8 cellular contexts compared by ENCODE assay signal in the genomic region with DNA sequence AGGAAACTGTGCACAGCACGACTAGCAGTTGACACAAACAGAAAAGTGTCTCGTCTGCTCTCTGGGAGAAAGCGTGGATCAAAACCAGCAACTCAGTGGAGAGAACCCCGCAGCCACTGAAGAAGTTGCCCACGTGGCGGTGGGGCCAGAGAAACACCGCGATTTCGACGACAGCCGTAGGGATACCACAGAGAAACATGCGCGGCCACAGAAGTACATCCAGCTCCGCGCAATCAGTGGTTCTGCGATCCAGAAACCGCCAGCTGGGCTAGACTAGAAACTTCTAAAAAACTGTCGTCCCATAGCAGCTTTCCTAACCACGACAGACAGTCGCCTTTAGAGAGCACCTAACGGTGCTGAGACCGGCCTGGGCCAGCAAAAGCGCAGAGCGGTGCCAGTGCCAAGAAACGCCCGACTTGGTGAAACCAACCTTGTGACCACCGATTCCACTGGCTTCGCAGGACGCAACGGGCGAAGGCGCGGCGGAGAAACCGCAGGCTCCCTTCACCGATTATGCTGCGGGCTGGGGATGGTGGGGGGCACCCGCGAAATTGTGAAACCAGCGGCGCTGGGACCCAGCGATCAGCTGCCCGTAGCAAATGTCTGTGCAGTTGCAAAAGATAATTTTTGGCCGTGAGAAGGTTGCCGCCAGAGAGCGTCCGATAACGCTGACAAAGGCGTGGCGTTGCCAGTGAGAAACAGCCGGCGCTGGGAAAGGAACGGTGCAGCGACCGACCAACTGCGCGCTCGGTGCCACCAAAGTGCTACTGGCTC. TPM values are rescaled to one million over a fixed set of nuclear protein-coding genes. Genes with fewer than 3 reads are reported as not detected.
DNase-seq lines count a peak whose midpoint lies in the region; ATAC-seq and TF ChIP-seq lines count a peak whose summit lies in the region.

No MANE protein-coding gene starts in this region.

- no peaks in the 10 kb centered on the region for H3K9me3 ChIP-seq in CD8-positive, alpha-beta memory T cell (ENCODE audit: low read length)

- peak overlapping the region; percentile 98 for H3K4me3 ChIP-seq in CD8-positive, alpha-beta memory T cell (ENCODE audit: low read length)
- H3K4me3 ChIP-seq in epithelial cell of proximal tubule (ENCODE audit: low read depth, low read length) = peak overlapping the region; percentile 68

- no peaks in the 10 kb centered on the region for H3K9me3 Mint-ChIP-seq in CD8-positive, alpha-beta memory T cell
- H3K9me3 Mint-ChIP-seq in naive B cell = no peaks in the 10 kb centered on the region

- peak; percentile 22 for TF ChIP-seq CTCF in epithelial cell of proximal tubule (conservative IDR thresholded peaks at IDR 0.05; ENCODE audit: low read depth, low read length)

- H3K27ac ChIP-seq in CD8-positive, alpha-beta memory T cell (ENCODE audit: low read depth, low read length) = peak overlapping the region; percentile 88

- H3K4me3 Mint-ChIP-seq in CD8-positive, alpha-beta memory T cell = peak overlapping the region; percentile 91 to 100 (median 99)
- H3K4me3 Mint-ChIP-seq in naive B cell = peak overlapping the region; percentile 97 to 99 (median 98)

- CTCF ChIA-PET in CD8-positive, alpha-beta memory T cell (lab: Charles Lee) = interaction anchor here (1.0 to 11.2 kb wide), 15 partner anchors 9 to 441 kb away, joined by 3 to 265 read pairs (median 25); partner anchors contain the start of genes TMEM267 and ZNF131

- peaks cover 30 to 51% (median 40%) of the 10 kb centered on the region in 3 donors for H3K4me1 Mint-ChIP-seq in CD8-positive, alpha-beta memory T cell
- H3K4me1 Mint-ChIP-seq in naive B cell = peaks cover 28 to 35% (median 32%) of the 10 kb centered on the region in 3 donors

- peaks cover 0 to 13% of the 10 kb centered on the region in 2 donors for H3K27me3 Mint-ChIP-seq in CD8-positive, alpha-beta memory T cell
- H3K27me3 Mint-ChIP-seq in naive B cell = no peaks in the 10 kb centered on the region

- H3K27ac Mint-ChIP-seq in CD8-positive, alpha-beta memory T cell = peak overlapping the region; percentile 97 to 100 (median 99)
- H3K27ac Mint-ChIP-seq in naive B cell = peak overlapping the region; percentile 99 to 100 (median 100)

- peak in 3 of 5 donors; percentile 51 to 82 (median 58) for DNase-seq in CD8-positive, alpha-beta memory T cell
- peak; percentile 97 to 98 for DNase-seq in NOMO-1 (lab: John Stamatoyannopoulos, UW; ENCODE audit: unreplicated experiment in 2 of 2)
- DNase-seq in activated CD8-positive, alpha-beta memory T cell treated with anti-CD3 and anti-CD28 coated beads, Interleukin-2, amount 50 U/mL, for 48 hours = peak; percentile 85
- DNase-seq in epithelial cell of proximal tubule (ENCODE audit: low read depth) = no peak
- peak; percentile 68 for DNase-seq in naive B cell
- peak; percentile 80 for DNase-seq in superior temporal gyrus (ENCODE audit: extremely low spot score)

- H3K36me3 Mint-ChIP-seq in CD8-positive, alpha-beta memory T cell = peaks cover 0 to 56% (median 0%) of the 10 kb centered on the region in 3 donors
- H3K36me3 Mint-ChIP-seq in naive B cell = no peaks in the 10 kb centered on the region

- H3K4me1 ChIP-seq in CD8-positive, alpha-beta memory T cell (ENCODE audit: insufficient read depth, low read length) = peaks cover 20% of the 10 kb centered on the region

- no peaks in the 10 kb centered on the region for H3K36me3 ChIP-seq in CD8-positive, alpha-beta memory T cell (ENCODE audit: insufficient read depth, low read length)

- no peaks in the 10 kb centered on the region for H3K27me3 ChIP-seq in CD8-positive, alpha-beta memory T cell (ENCODE audit: insufficient read depth, low read length, poor library complexity, severe bottlenecking)

- peak; percentile 28 for ATAC-seq in GM19372 (IDR thresholded peaks at IDR 0.05; ENCODE audit: low read depth, unreplicated experiment)
- ATAC-seq in HG03460 (IDR thresholded peaks at IDR 0.05; ENCODE audit: unreplicated experiment) = peak; percentile 28
- peak; percentile 8 for ATAC-seq in naive B cell (ENCODE audit: low read depth in 2 of 2)

- POLR2A ChIA-PET in CD8-positive, alpha-beta memory T cell (lab: Charles Lee) = interaction anchor here (0.5 to 8.7 kb wide), 12 partner anchors 15 to 441 kb away, joined by 3 to 403 read pairs (median 29); partner anchors contain the start of genes HMGCS1, TMEM267 and ZNF131

RNA-seq across cellular contexts. Expression of gene ANXA2R, which starts 2.7 kb away (rescaled TPM):
- total RNA-seq in CD8-positive, alpha-beta memory T cell = 1 to 10 TPM; 6.0 to 6.8 TPM
- 55.9 TPM for polyA plus RNA-seq in CD8-positive, alpha-beta memory T cell
- total RNA-seq in epithelial cell of proximal tubule = 0.35 and 2.2 TPM in 2 replicates
- 10 to 100 TPM; 22.2 to 46.4 (median 32.5) TPM for polyA plus RNA-seq in naive B cell (ENCODE audit: low read depth in 6 of 6)
